ENCODE assay signal across 9 cellular contexts in the genomic region with DNA sequence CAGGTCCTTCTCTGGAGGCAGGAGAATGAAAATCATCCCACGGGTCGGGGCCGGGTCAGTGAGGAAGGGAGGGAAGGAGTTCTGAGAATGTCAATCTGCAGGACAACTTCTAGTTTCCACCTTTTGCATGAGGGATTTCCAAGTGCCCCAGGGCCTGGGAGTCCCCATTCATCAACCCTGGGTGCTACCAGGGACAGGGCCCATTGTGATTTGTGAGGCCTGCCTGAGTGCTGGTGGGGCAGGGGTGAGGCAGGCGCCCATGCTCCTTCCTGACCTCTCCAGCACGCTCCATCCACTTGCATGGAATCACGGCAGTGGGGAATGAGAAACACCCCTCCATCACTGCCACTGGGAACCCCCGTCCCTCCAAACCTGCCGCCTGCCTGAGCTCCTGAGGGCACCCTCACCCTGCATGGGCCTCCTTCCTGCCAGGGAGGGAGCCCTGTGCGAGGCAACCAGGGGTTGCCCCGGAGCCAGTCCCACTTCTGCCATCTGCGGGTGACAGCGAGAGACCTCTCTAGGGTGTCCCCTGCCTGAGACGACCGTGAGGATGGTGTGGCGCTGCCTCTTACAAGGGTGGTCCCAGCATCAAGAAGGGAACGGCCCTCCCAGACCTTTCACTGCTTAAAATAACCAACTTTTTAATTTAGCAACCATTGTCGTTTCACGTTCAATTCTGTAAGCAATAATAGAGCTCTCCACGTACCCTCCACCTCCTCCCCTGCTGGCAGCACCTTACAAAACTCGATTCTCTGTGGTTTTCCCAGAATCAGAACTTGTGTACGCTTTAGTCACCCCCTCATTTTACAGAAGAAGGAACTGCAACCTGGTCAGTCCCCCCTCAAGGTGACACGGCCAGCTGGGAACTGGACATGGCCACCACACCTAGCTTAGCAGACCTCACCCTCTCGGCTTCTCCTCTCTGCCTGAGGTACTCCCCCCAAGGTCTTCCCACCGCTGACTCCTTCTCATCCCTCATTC. TPM values are rescaled to one million over a fixed set of nuclear protein-coding genes. Genes with fewer than 3 reads are reported as not detected.
A peak's percentile ranks its signal among the peaks of the same experiment; 100 is the strongest.
DNase-seq lines count a peak whose midpoint lies in the region; ATAC-seq and TF ChIP-seq lines count a peak whose summit lies in the region.
"Had no signal": no experiment of that assay in that cellular context is flagged by ENCODE, and none has a peak within 500 bp of the region (broad histone marks: within the 10 kb centered on the region; RNA-seq: fewer than 3 reads in every experiment).

No MANE protein-coding gene starts in this region.

- H3K9me2 ChIP-seq in MM.1S (replicated peaks; ENCODE audit: insufficient read depth, low read length) = no peaks in the 10 kb centered on the region

- ATAC-seq in activated CD8-positive, alpha-beta memory T cell treated with anti-CD3 and anti-CD28 coated beads, Interleukin-2, amount 10 ng/mL, durations not matched to agents 7 days and 5 days = no peak
- ATAC-seq in GM18909 (IDR thresholded peaks at IDR 0.05; ENCODE audit: poor library complexity, unreplicated experiment) = no peak

- TF ChIP-seq CTCF in MM.1S (IDR thresholded peaks at IDR 0.05; ENCODE audit: low read length) = peak; percentile 56

- H3K27ac Mint-ChIP-seq in activated CD8-positive, alpha-beta memory T cell treated with anti-CD3 and anti-CD28 coated beads, Interleukin-2, amount 10 ng/mL, durations not matched to agents 7 days and 5 days = no peak overlapping the region
- H3K27ac Mint-ChIP-seq in stimulated activated naive CD8-positive, alpha-beta T cell treated with anti-CD3 and anti-CD28 coated beads, Interleukin-15, Interleukin-2, amounts not matched to agents 100 ng/mL and 50 ng/mL, for 24 hours = peak overlapping the region; percentile 70

- H3K9ac ChIP-seq in MM.1S (ENCODE audit: low read length) = peak overlapping the region; percentile 83

- H3K36me3 Mint-ChIP-seq in activated CD8-positive, alpha-beta memory T cell treated with anti-CD3 and anti-CD28 coated beads, Interleukin-2, amount 10 ng/mL, durations not matched to agents 7 days and 5 days = no peaks in the 10 kb centered on the region
- H3K36me3 Mint-ChIP-seq in stimulated activated naive CD8-positive, alpha-beta T cell treated with anti-CD3 and anti-CD28 coated beads, Interleukin-15, Interleukin-2, amounts not matched to agents 100 ng/mL and 50 ng/mL, for 24 hours (ENCODE audit: low read depth) = no peaks in the 10 kb centered on the region

- H4K20me1 ChIP-seq in MM.1S (ENCODE audit: insufficient read depth, low read length) = no peaks in the 10 kb centered on the region

- CTCF ChIA-PET in activated CD8-positive, alpha-beta memory T cell treated with anti-CD3 and anti-CD28 coated beads, Interleukin-2, amount 10 ng/mL, durations not matched to agents 7 days and 5 days (lab: Charles Lee) = interaction anchor here (1.0 to 2.9 kb wide), 6 partner anchors 21 to 406 kb away, joined by 3 to 6 read pairs (median 4); no protein-coding TSS in a partner anchor

- H3F3A ChIP-seq in MM.1S (ENCODE audit: insufficient read depth, low read length) = peaks cover 62% of the 10 kb centered on the region

- peak overlapping the region; percentile 57 for H3K4me3 ChIP-seq in MM.1S (ENCODE audit: low read length)

- peaks cover 11% of the 10 kb centered on the region for H3K27me3 Mint-ChIP-seq in activated CD8-positive, alpha-beta memory T cell treated with anti-CD3 and anti-CD28 coated beads, Interleukin-2, amount 10 ng/mL, durations not matched to agents 7 days and 5 days
- no peaks in the 10 kb centered on the region for H3K27me3 Mint-ChIP-seq in stimulated activated naive CD8-positive, alpha-beta T cell treated with anti-CD3 and anti-CD28 coated beads, Interleukin-15, Interleukin-2, amounts not matched to agents 100 ng/mL and 50 ng/mL, for 24 hours

- no peaks in the 10 kb centered on the region for H3K27me3 ChIP-seq in MM.1S (replicated peaks; ENCODE audit: insufficient read depth, low read length)
- H3K27me3 ChIP-seq: brain microvascular endothelial cell had no signal

- peak; percentile 47 for DNase-seq in activated CD8-positive, alpha-beta memory T cell treated with anti-CD3 and anti-CD28 coated beads, Interleukin-2, amount 50 U/mL, for 4 hours
- DNase-seq in activated CD8-positive, alpha-beta memory T cell treated with anti-CD3 and anti-CD28 coated beads, Interleukin-2, amount 10 ng/mL, durations not matched to agents 7 days and 5 days = no peak
- DNase-seq in MM.1S (peak; percentile 74), mucosa of gallbladder (ENCODE audit: low spot score) (no peak), DMS79 treated with DMSO at 0.1 percent for 48 hours (lab: John Stamatoyannopoulos, UW) (no peak)
- DNase-seq in central memory CD4-positive, alpha-beta T cell = peak; percentile 26
- DNase-seq: brain microvascular endothelial cell had no signal

- H3K9me3 ChIP-seq in MM.1S (replicated peaks; ENCODE audit: insufficient read depth, low read length) = no peaks in the 10 kb centered on the region

- H3K27ac ChIP-seq in MM.1S (ENCODE audit: low read length) = peak overlapping the region; percentile 98
- H3K27ac ChIP-seq: brain microvascular endothelial cell had no signal

- peaks cover 2% of the 10 kb centered on the region for H3K4me1 Mint-ChIP-seq in activated CD8-positive, alpha-beta memory T cell treated with anti-CD3 and anti-CD28 coated beads, Interleukin-2, amount 10 ng/mL, durations not matched to agents 7 days and 5 days
- peaks cover 49% of the 10 kb centered on the region for H3K4me1 Mint-ChIP-seq in stimulated activated naive CD8-positive, alpha-beta T cell treated with anti-CD3 and anti-CD28 coated beads, Interleukin-15, Interleukin-2, amounts not matched to agents 100 ng/mL and 50 ng/mL, for 24 hours (ENCODE audit: low read depth)

- H3K4me3 Mint-ChIP-seq in activated CD8-positive, alpha-beta memory T cell treated with anti-CD3 and anti-CD28 coated beads, Interleukin-2, amount 10 ng/mL, durations not matched to agents 7 days and 5 days = no peak overlapping the region
- H3K4me3 Mint-ChIP-seq in stimulated activated naive CD8-positive, alpha-beta T cell treated with anti-CD3 and anti-CD28 coated beads, Interleukin-15, Interleukin-2, amounts not matched to agents 100 ng/mL and 50 ng/mL, for 24 hours = peak overlapping the region; percentile 45

- H3K4me1 ChIP-seq in MM.1S (ENCODE audit: low read length) = peaks cover 66% of the 10 kb centered on the region

- H3K4me2 ChIP-seq in MM.1S (ENCODE audit: low read depth, low read length) = peak overlapping the region; percentile 93

- peak overlapping the region; percentile 29 for H2AFZ ChIP-seq in MM.1S (ENCODE audit: low read length)

- no peaks in the 10 kb centered on the region for H3K36me3 ChIP-seq in MM.1S (replicated peaks; ENCODE audit: insufficient read depth, low read length)
- H3K36me3 ChIP-seq: brain microvascular endothelial cell had no signal

- H3K9me3 Mint-ChIP-seq in activated CD8-positive, alpha-beta memory T cell treated with anti-CD3 and anti-CD28 coated beads, Interleukin-2, amount 10 ng/mL, durations not matched to agents 7 days and 5 days (ENCODE audit: low read depth) = no peaks in the 10 kb centered on the region
- H3K9me3 Mint-ChIP-seq in stimulated activated naive CD8-positive, alpha-beta T cell treated with anti-CD3 and anti-CD28 coated beads, Interleukin-15, Interleukin-2, amounts not matched to agents 100 ng/mL and 50 ng/mL, for 24 hours = no peaks in the 10 kb centered on the region

- H3K79me2 ChIP-seq in MM.1S (ENCODE audit: low read length) = no peaks in the 10 kb centered on the region; the same call in 1 of the 2 replicates

RNA-seq across cellular contexts. Expression of a gene that starts 28.6 kb away (rescaled TPM):
- 1 to 10 TPM in 1 of 2 experiments, under 1 TPM in 1; 0.20 to 1.2 TPM for total RNA-seq in activated CD8-positive, alpha-beta memory T cell treated with anti-CD3 and anti-CD28 coated beads, Interleukin-2, amount 10 ng/mL, durations not matched to agents 7 days and 5 days
- 83.8 TPM for total RNA-seq in mucosa of gallbladder

Comparison
In these comparisons a context has a peak if more than half of its experiments do, and no peak if none do; other contexts are left out.
1. DNase-seq: peak in activated CD8-positive, alpha-beta memory T cell treated with anti-CD3 and anti-CD28 coated beads, Interleukin-2, amount 50 U/mL, for 4 hours (single experiment), MM.1S (single experiment) and central memory CD4-positive, alpha-beta T cell (single experiment); none in activated CD8-positive, alpha-beta memory T cell treated with anti-CD3 and anti-CD28 coated beads, Interleukin-2, amount 10 ng/mL, durations not matched to agents 7 days and 5 days (single experiment), mucosa of gallbladder (single experiment) and DMS79 treated with DMSO at 0.1 percent for 48 hours (single experiment).
2. RNA of a gene that starts 28.6 kb away (total RNA-seq): 83.8 TPM in mucosa of gallbladder (single experiment); 0.20 to 1.2 TPM in activated CD8-positive, alpha-beta memory T cell treated with anti-CD3 and anti-CD28 coated beads, Interleukin-2, amount 10 ng/mL, durations not matched to agents 7 days and 5 days; every median in the first group is over 10 times any median in the second.